8 cellular contexts compared by ENCODE assay signal in the genomic region with DNA sequence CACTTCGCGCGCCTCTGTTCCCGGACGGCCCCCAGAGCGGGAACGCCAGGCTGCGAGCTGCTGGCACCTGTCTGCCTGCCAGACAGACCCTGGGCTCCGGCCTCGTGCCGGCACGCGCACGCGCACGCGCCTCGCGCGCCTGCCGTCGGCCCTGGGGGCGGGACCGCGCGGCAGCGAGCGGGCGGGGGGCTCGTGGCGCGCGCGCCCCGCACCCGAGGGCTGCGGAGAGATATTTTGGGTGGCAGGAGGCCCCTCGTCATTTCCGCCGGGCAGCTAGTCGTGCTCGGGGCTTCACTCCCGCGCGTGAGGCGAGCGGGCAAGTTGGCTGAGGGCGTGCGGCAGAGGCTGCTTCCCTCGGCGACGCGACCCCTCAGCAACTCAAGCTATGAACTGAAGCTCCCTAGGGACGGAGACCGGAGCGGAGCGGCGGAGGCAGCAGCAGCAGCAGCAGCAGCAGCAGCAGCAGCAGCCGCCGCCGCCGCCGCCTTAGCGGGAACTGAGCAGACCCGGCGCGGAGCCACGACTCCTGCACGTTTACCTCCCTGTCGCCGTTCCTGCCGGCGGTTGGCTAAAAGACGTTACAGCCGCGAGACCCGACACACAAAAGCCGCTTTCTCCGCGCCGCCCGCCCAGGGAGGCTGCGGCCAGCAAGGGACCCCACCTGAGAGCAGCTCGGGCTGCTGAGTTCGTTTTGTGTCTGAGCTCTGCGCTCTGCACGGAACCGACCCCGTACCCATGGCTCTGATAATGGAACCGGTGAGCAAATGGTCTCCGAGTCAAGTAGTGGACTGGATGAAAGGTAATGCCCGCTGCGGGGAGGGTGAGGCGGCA. TPM values are rescaled to one million over a fixed set of nuclear protein-coding genes. Genes with fewer than 3 reads are reported as not detected.
DNase-seq lines count a peak whose midpoint lies in the region; ATAC-seq and TF ChIP-seq lines count a peak whose summit lies in the region.

Gene CNKSR2, plus strand, starts transcription at position 256 of the 831 bp plus-strand sequence. Its CDS starts 480 bp downstream, at position 736.

- H3K4me1 Mint-ChIP-seq in activated naive CD4-positive, alpha-beta T cell treated with anti-CD3 and anti-CD28 coated beads, Interleukin-2, amount 10 ng/mL, durations not matched to agents 7 days and 5 days = peaks cover 34% of the 10 kb centered on the region

- peak within 1 kb of the TSS; percentile 88 for H3K4me3 Mint-ChIP-seq in activated naive CD4-positive, alpha-beta T cell treated with anti-CD3 and anti-CD28 coated beads, Interleukin-2, amount 10 ng/mL, durations not matched to agents 7 days and 5 days

- no peaks in the 10 kb centered on the region for H3K36me3 Mint-ChIP-seq in activated naive CD4-positive, alpha-beta T cell treated with anti-CD3 and anti-CD28 coated beads, Interleukin-2, amount 10 ng/mL, durations not matched to agents 7 days and 5 days

- intact Hi-C loops in sigmoid colon (cut with DNase I) = loop anchor here (10.0 kb wide), 1 partner anchor 850 kb away; no protein-coding TSS in a partner anchor

- H3K27ac Mint-ChIP-seq in activated naive CD4-positive, alpha-beta T cell treated with anti-CD3 and anti-CD28 coated beads, Interleukin-2, amount 10 ng/mL, durations not matched to agents 7 days and 5 days = peak within 1 kb of the TSS; percentile 88

- TF ChIP-seq CTCF in right atrium auricular region (IDR thresholded peaks at IDR 0.05) (no peak), sigmoid colon (IDR thresholded peaks at IDR 0.05) (no peak)

- peak; percentile 76 for DNase-seq in COR-L47 (lab: John Stamatoyannopoulos, UW)
- peak; percentile 88 to 89 for DNase-seq in SJCRH30
- DNase-seq in activated naive CD4-positive, alpha-beta T cell treated with anti-CD3 and anti-CD28 coated beads, Interleukin-2, amount 10 ng/mL, durations not matched to agents 7 days and 5 days = peak; percentile 77
- DNase-seq in right atrium auricular region (ENCODE audit: low spot score) = no peak
- peak; percentile 75 for DNase-seq in sigmoid colon
- DNase-seq in MV-4-11 (lab: John Stamatoyannopoulos, UW) = no peak

- no peaks in the 10 kb centered on the region for H3K9me3 ChIP-seq in HUES6 (ENCODE audit: control insufficient read depth, insufficient read depth, low read depth, low read length)
- no peaks in the 10 kb centered on the region for H3K9me3 ChIP-seq in SJCRH30 (replicated peaks)
- no peaks in the 10 kb centered on the region for H3K9me3 ChIP-seq in right atrium auricular region
- no peaks in the 10 kb centered on the region for H3K9me3 ChIP-seq in sigmoid colon

- H3K4me1 ChIP-seq in HUES6 (ENCODE audit: control insufficient read depth, insufficient read depth, low read length) (no peaks in the 10 kb centered on the region), SJCRH30 (peaks cover 5% of the 10 kb centered on the region; the same call in 1 of the 2 replicates), right atrium auricular region (peaks cover 0 to 5% of the 10 kb centered on the region in 2 donors), sigmoid colon (peaks cover 0 to 6% (median 6%) of the 10 kb centered on the region in 4 donors)

- no peak within 1 kb of the TSS for H3K27ac ChIP-seq in HUES6 (ENCODE audit: low read depth, low read length)
- H3K27ac ChIP-seq in SJCRH30 = peak within 1 kb of the TSS; percentile 69
- H3K27ac ChIP-seq in right atrium auricular region = no peak within 1 kb of the TSS
- peak within 1 kb of the TSS; percentile 12 to 72 (median 50) for H3K27ac ChIP-seq in sigmoid colon

- H3K4me3 ChIP-seq in HUES6 (ENCODE audit: low read depth, low read length) (peak within 1 kb of the TSS; percentile 86), SJCRH30 (peak within 1 kb of the TSS; percentile 81), right atrium auricular region (peak within 1 kb of the TSS; percentile 36 to 52), sigmoid colon (peak within 1 kb of the TSS; percentile 38 to 59 (median 54))

- H3K9me3 Mint-ChIP-seq in activated naive CD4-positive, alpha-beta T cell treated with anti-CD3 and anti-CD28 coated beads, Interleukin-2, amount 10 ng/mL, durations not matched to agents 7 days and 5 days = no peaks in the 10 kb centered on the region

- H3K36me3 ChIP-seq in HUES6 (ENCODE audit: control insufficient read depth, insufficient read depth, low read length) (no peaks in the 10 kb centered on the region), SJCRH30 (no peaks in the 10 kb centered on the region), right atrium auricular region (no peaks in the 10 kb centered on the region), sigmoid colon (no peaks in the 10 kb centered on the region)

- no peaks in the 10 kb centered on the region for H3K27me3 Mint-ChIP-seq in activated naive CD4-positive, alpha-beta T cell treated with anti-CD3 and anti-CD28 coated beads, Interleukin-2, amount 10 ng/mL, durations not matched to agents 7 days and 5 days

- no peak for TF ChIP-seq EP300 in sigmoid colon (IDR thresholded peaks at IDR 0.05)

- peak; percentile 62 for ATAC-seq in GM21360 (IDR thresholded peaks at IDR 0.05; ENCODE audit: unreplicated experiment)

- TF ChIP-seq POLR2A in sigmoid colon (IDR thresholded peaks at IDR 0.05) = no peak

- peaks cover 50% of the 10 kb centered on the region for H3K27me3 ChIP-seq in HUES6 (ENCODE audit: control insufficient read depth, insufficient read depth, low read length)
- no peaks in the 10 kb centered on the region for H3K27me3 ChIP-seq in SJCRH30
- H3K27me3 ChIP-seq in right atrium auricular region = no peaks in the 10 kb centered on the region
- H3K27me3 ChIP-seq in sigmoid colon = peaks cover 0 to 4% (median 0%) of the 10 kb centered on the region in 3 donors

- peak within 1 kb of the TSS; percentile 69 for H3K9ac ChIP-seq in HUES6 (ENCODE audit: low read length)

- WGBS in sigmoid colon, 2 donors = 0 to 1% methylated on average over 94 of the region's 94 CpGs

- CTCF ChIA-PET in activated naive CD4-positive, alpha-beta T cell treated with anti-CD3 and anti-CD28 coated beads, Interleukin-2, amount 10 ng/mL, durations not matched to agents 7 days and 5 days (lab: Charles Lee) = no interaction called here

RNA-seq across cellular contexts. Expression of gene CNKSR2, which starts in this region (rescaled TPM):
- total RNA-seq in SJCRH30 (2014; rRNA removed; shearing (Covaris generic)) = 24.7 and 33.0 TPM in 2 replicates
- total RNA-seq in right atrium auricular region = 1 to 10 TPM in 1 of 2 donors, not detected in 1; 1.7 TPM
- 1 to 10 TPM; 3.3 to 6.1 (median 4.0) TPM for total RNA-seq in sigmoid colon
- polyA plus RNA-seq in sigmoid colon = 1 to 10 TPM in 1 of 3 donors, under 1 TPM in 1, not detected in 1; 0.60 to 1.3 TPM

Comparison
In these comparisons a context has a peak if more than half of its experiments do, and no peak if none do; other contexts are left out.
1. DNase-seq: peak in COR-L47 (single experiment), SJCRH30 (2 of 2), activated naive CD4-positive, alpha-beta T cell treated with anti-CD3 and anti-CD28 coated beads, Interleukin-2, amount 10 ng/mL, durations not matched to agents 7 days and 5 days (single experiment) and sigmoid colon (single experiment); none in right atrium auricular region (single experiment) and MV-4-11 (single experiment).
2. H3K27ac ChIP-seq: peak in SJCRH30 (single experiment) and sigmoid colon (4 of 4); none in HUES6 (single experiment) and right atrium auricular region (0 of 2).
3. Peak in every context shown above with its lines, with median percentiles within 50 percentile points of each other: H3K4me3 ChIP-seq.